13 cellular contexts compared by ENCODE assay signal in genomic region chr22:19596680-19597398, GRCh38.
DNase-seq lines count a peak whose midpoint lies in the region; ATAC-seq and TF ChIP-seq lines count a peak whose summit lies in the region.
"Had no signal": no experiment of that assay in that cellular context is flagged by ENCODE, and none has a peak within 500 bp of the region (broad histone marks: within the 10 kb centered on the region; RNA-seq: fewer than 3 reads in every experiment).

No MANE protein-coding gene starts in this region.

- peak overlapping the region; percentile 60 for H2AK5ac ChIP-seq in neuronal stem cell (ENCODE audit: low read depth, low read length)

- no peak for TF ChIP-seq POLR2A in NB4 (IDR thresholded peaks at IDR 0.05; ENCODE audit: extremely low read depth, insufficient read length)

- H3K27me3 ChIP-seq in neuronal stem cell (ENCODE audit: control insufficient read depth in 3 of 3, insufficient read depth in 3 of 3, low read depth in 1 of 3, low read length in 3 of 3): peaks cover 0 to 2% (median 0%) of the 10 kb centered on the region in 3 experiments
- H3K27me3 ChIP-seq: cardiac muscle cell, Peyer's patch had no signal

- no peak overlapping the region for H2BK15ac ChIP-seq in neuronal stem cell (ENCODE audit: low read length)

- H4K91ac ChIP-seq in neuronal stem cell (ENCODE audit: low read depth, low read length, poor library complexity): no peak overlapping the region

- no peaks in the 10 kb centered on the region for H3K4me1 ChIP-seq in neuronal stem cell (ENCODE audit: control insufficient read depth in 2 of 2, insufficient read depth in 1 of 2, low read depth in 1 of 2, low read length in 2 of 2)
- H3K4me1 ChIP-seq: psoas muscle had no signal

- no peak for ATAC-seq in GM19023 (IDR thresholded peaks at IDR 0.05; ENCODE audit: unreplicated experiment)
- no peak for ATAC-seq in Right ventricle myocardium superior (ENCODE audit: poor library complexity)
- ATAC-seq: psoas muscle had no signal

- H3K27ac ChIP-seq in angular gyrus (ENCODE audit: low read depth, low read length) (peak overlapping the region; percentile 40), neuronal stem cell (replicated peaks; ENCODE audit: low read length) (no peak overlapping the region)
- H3K27ac ChIP-seq: cardiac muscle cell, psoas muscle had no signal

- no peak overlapping the region for H2AFZ ChIP-seq in neuronal stem cell (ENCODE audit: low read length)

- H3K23ac ChIP-seq in neuronal stem cell (ENCODE audit: low read depth, low read length, poor library complexity): peak overlapping the region; percentile 16

- H3K4me3 ChIP-seq in NB4 (ENCODE audit: low read depth, low read length) (no peak overlapping the region), neuronal stem cell (ENCODE audit: low read length in 2 of 2) (no peak overlapping the region)
- H3K4me3 ChIP-seq: cardiac muscle cell, Peyer's patch, psoas muscle had no signal

- no peak overlapping the region for H4K8ac ChIP-seq in neuronal stem cell (ENCODE audit: low read depth, low read length)

- no peaks in the 10 kb centered on the region for H3K36me3 ChIP-seq in neuronal stem cell (replicated peaks in 1 of 2; ENCODE audit: control insufficient read depth in 2 of 2, insufficient read depth in 2 of 2, low read length in 2 of 2)
- H3K36me3 ChIP-seq: cardiac muscle cell, Peyer's patch had no signal

- TF ChIP-seq CTCF in GM20000 (IDR thresholded peaks at IDR 0.05; ENCODE audit: extremely low read depth, missing control alignments) (no peak), NB4 (IDR thresholded peaks at IDR 0.05; ENCODE audit: low read depth, low read length) (peak; percentile 25)

- H3K9me3 ChIP-seq in neuronal stem cell (replicated peaks in 1 of 2; ENCODE audit: control insufficient read depth in 2 of 2, insufficient read depth in 1 of 2, low read depth in 1 of 2, low read length in 2 of 2): no peaks in the 10 kb centered on the region
- H3K9me3 ChIP-seq: Peyer's patch, psoas muscle had no signal

- DNase-seq in GM20000 (ENCODE audit: low spot score) (peak; percentile 5), NB4 (ENCODE audit: low read depth) (peak; percentile 93), neuronal stem cell (ENCODE audit: low spot score) (no peak), occipital lobe (lab: John Stamatoyannopoulos, UW) (no peak), Right ventricle myocardium superior (no peak)
- DNase-seq: DMS 273 treated with DMSO at 0.1 percent for 48 hours, KBM-7, midbrain, psoas muscle had no signal

- H3K14ac ChIP-seq in neuronal stem cell (ENCODE audit: low read length): no peak overlapping the region

- no peak overlapping the region for H3K9ac ChIP-seq in neuronal stem cell (ENCODE audit: low read depth, low read length, poor library complexity)

- H3K4ac ChIP-seq in neuronal stem cell (ENCODE audit: low read length): no peak overlapping the region

- no CpG with 5 or more reads among the region's 20 CpGs for WGBS in neuronal stem cell (ENCODE audit: extremely low coverage in 2 of 2, insufficient read length in 2 of 2, insufficient replicate concordance in 1 of 2), 2 donors

- H2BK120ac ChIP-seq in neuronal stem cell (ENCODE audit: low read depth, low read length): no peak overlapping the region

- H3K79me1 ChIP-seq in neuronal stem cell (ENCODE audit: low read depth, low read length): no peaks in the 10 kb centered on the region

- H3K18ac ChIP-seq in neuronal stem cell (ENCODE audit: low read length): no peak overlapping the region

- intact Hi-C loops in Right ventricle myocardium superior (cut with DNase I): no loop called here

- no peak overlapping the region for H2BK5ac ChIP-seq in neuronal stem cell (ENCODE audit: low read length)

- H2BK12ac ChIP-seq in neuronal stem cell (ENCODE audit: low read length): no peak overlapping the region

- no peak overlapping the region for H3K4me2 ChIP-seq in neuronal stem cell (ENCODE audit: insufficient read depth, low read length, poor library complexity, severe bottlenecking)

Comparison
In these comparisons a context has a peak if more than half of its experiments do, and no peak if none do; other contexts are left out.
1. DNase-seq: peak in GM20000 (single experiment) and NB4 (single experiment); none in neuronal stem cell (single experiment), occipital lobe (single experiment) and Right ventricle myocardium superior (single experiment).